Comparison of ENCODE assay signal across 24 cellular contexts in genomic region chr13:107351305-107351704, GRCh38.
DNase-seq lines count a peak whose midpoint lies in the region; TF ChIP-seq lines count a peak whose summit lies in the region.
"Had no signal": no experiment of that assay in that cellular context is flagged by ENCODE, and none has a peak within 500 bp of the region (broad histone marks: within the 10 kb centered on the region; RNA-seq: fewer than 3 reads in every experiment).

No MANE protein-coding gene starts in this region.

- H3K4me1 ChIP-seq in fibroblast of lung (ENCODE audit: control insufficient read depth, extremely low read depth, insufficient read depth, low read length), result no peaks in the 10 kb centered on the region
- peaks cover 8% of the 10 kb centered on the region for H3K4me1 ChIP-seq in mesodermal cell (ENCODE audit: control insufficient read depth, insufficient read depth, low read length, poor library complexity, severe bottlenecking)

- H3K36me3 ChIP-seq in fibroblast of lung (ENCODE audit: control insufficient read depth, insufficient read depth, low read length) (no peaks in the 10 kb centered on the region), mesodermal cell (ENCODE audit: control insufficient read depth, insufficient read depth, low read length) (no peaks in the 10 kb centered on the region)

- H3K27me3 ChIP-seq in fibroblast of lung (ENCODE audit: control insufficient read depth, insufficient read depth, low read length), result no peaks in the 10 kb centered on the region

- no peak overlapping the region for H3K9ac ChIP-seq in fibroblast of lung (ENCODE audit: insufficient read depth, low read length)

- no peaks in the 10 kb centered on the region for H3K27me3 Mint-ChIP-seq in HFFc6 (ENCODE audit: insufficient read depth)
- H3K27me3 Mint-ChIP-seq: activated CD4-positive, alpha-beta T cell treated with anti-CD3 and anti-CD28 coated beads, Interleukin-2, amount 10 ng/mL, durations not matched to agents 24 days and 14 days; activated naive CD8-positive, alpha-beta T cell; activated T-helper 17 cell treated with anti-CD3 and anti-CD28 coated beads, Interleukin-2, amount 50 U/mL, for 72 hours; CD4-positive, alpha-beta memory T cell; progenitor cell of endocrine pancreas; type B pancreatic cell had no signal

- TF ChIP-seq CTCF in fibroblast of lung (conservative IDR thresholded peaks at IDR 0.05 in 1 of 2, IDR thresholded peaks at IDR 0.05 in 1 of 2; ENCODE audit: low read depth in 1 of 2, low read length in 2 of 2) (no peak), HFFc6 (IDR thresholded peaks at IDR 0.05) (no peak)

- no peak overlapping the region for H3K27ac ChIP-seq in fibroblast of lung (ENCODE audit: insufficient read depth, low read length)
- H3K27ac ChIP-seq in mesodermal cell (ENCODE audit: low read depth, low read length, severe bottlenecking), result peak overlapping the region; percentile 65

- H3K9me3 ChIP-seq in fibroblast of lung (ENCODE audit: control insufficient read depth, insufficient read depth, low read depth, low read length) (no peaks in the 10 kb centered on the region), mesodermal cell (ENCODE audit: control insufficient read depth, low read length) (peaks cover 4% of the 10 kb centered on the region)

- no peaks in the 10 kb centered on the region for H4K20me1 ChIP-seq in fibroblast of lung (ENCODE audit: control insufficient read depth, extremely low read depth, insufficient read depth, low read length)

- H3K4me1 Mint-ChIP-seq in HFFc6 (ENCODE audit: low read depth), result no peaks in the 10 kb centered on the region
- H3K4me1 Mint-ChIP-seq: activated CD4-positive, alpha-beta T cell treated with anti-CD3 and anti-CD28 coated beads, Interleukin-2, amount 10 ng/mL, durations not matched to agents 24 days and 14 days; activated T-helper 17 cell treated with anti-CD3 and anti-CD28 coated beads, Interleukin-2, amount 50 U/mL, for 72 hours; CD4-positive, alpha-beta memory T cell; nephron progenitor cell had no signal

- H3K4me2 ChIP-seq in fibroblast of lung (ENCODE audit: extremely low read depth, insufficient read depth, low read length), result no peak overlapping the region

- no peak overlapping the region for H3K4me3 Mint-ChIP-seq in HFFc6
- H3K4me3 Mint-ChIP-seq: activated CD4-positive, alpha-beta T cell treated with anti-CD3 and anti-CD28 coated beads, Interleukin-2, amount 10 ng/mL, durations not matched to agents 24 days and 14 days; activated naive CD8-positive, alpha-beta T cell; activated T-helper 17 cell treated with anti-CD3 and anti-CD28 coated beads, Interleukin-2, amount 50 U/mL, for 72 hours; CD4-positive, alpha-beta memory T cell; nephron progenitor cell; type B pancreatic cell had no signal

- no peak overlapping the region for H2AFZ ChIP-seq in fibroblast of lung (ENCODE audit: low read length)

- no peak overlapping the region for H3K4me3 ChIP-seq in fibroblast of lung (replicated peaks in 1 of 4; ENCODE audit: control extremely low read depth in 1 of 4, insufficient read depth in 1 of 4, low read depth in 3 of 4, low read length in 4 of 4)
- no peak overlapping the region for H3K4me3 ChIP-seq in mesodermal cell (ENCODE audit: extremely low read depth, insufficient read depth, low read length, poor library complexity, severe bottlenecking)
- H3K4me3 ChIP-seq: GM12878 had no signal

- H3K27ac Mint-ChIP-seq in HFFc6, result no peak overlapping the region
- H3K27ac Mint-ChIP-seq: activated CD4-positive, alpha-beta T cell treated with anti-CD3 and anti-CD28 coated beads, Interleukin-2, amount 10 ng/mL, durations not matched to agents 24 days and 14 days; activated naive CD8-positive, alpha-beta T cell; activated T-helper 17 cell treated with anti-CD3 and anti-CD28 coated beads, Interleukin-2, amount 50 U/mL, for 72 hours; CD4-positive, alpha-beta memory T cell; nephron progenitor cell; progenitor cell of endocrine pancreas; type B pancreatic cell had no signal

- H3K36me3 Mint-ChIP-seq in HFFc6 (ENCODE audit: low read depth), result peaks cover 9% of the 10 kb centered on the region
- H3K36me3 Mint-ChIP-seq: activated naive CD8-positive, alpha-beta T cell; CD4-positive, alpha-beta memory T cell; type B pancreatic cell had no signal

- H3K79me2 ChIP-seq in fibroblast of lung (ENCODE audit: control insufficient read depth, insufficient read depth, low read length), result no peaks in the 10 kb centered on the region

- peaks cover 61% of the 10 kb centered on the region for H3K9me3 Mint-ChIP-seq in HFFc6
- H3K9me3 Mint-ChIP-seq: activated CD4-positive, alpha-beta T cell treated with anti-CD3 and anti-CD28 coated beads, Interleukin-2, amount 10 ng/mL, durations not matched to agents 24 days and 14 days; nephron progenitor cell had no signal

- WGBS in mesodermal cell (ENCODE audit: insufficient coverage in 2 of 2), 2 experiments, result 67 to 76% methylated on average over 7 to 8 of the region's 8 CpGs

- DNase-seq in CMK (ENCODE audit: low read depth) (peak; percentile 4), RPMI7951 (ENCODE audit: low read depth) (peak; percentile 44), fibroblast of lung (ENCODE audit: low read depth in 2 of 2) (peak; percentile 19 to 43), middle frontal gyrus (ENCODE audit: extremely low spot score, low spot score) (no peak), HFFc6 (no peak), LoVo (ENCODE audit: low spot score) (no peak), NCI-H1105 (lab: John Stamatoyannopoulos, UW) (no peak)
- DNase-seq: activated CD4-positive, alpha-beta T cell treated with anti-CD3 and anti-CD28 coated beads, Interleukin-2, amount 10 ng/mL, durations not matched to agents 24 days and 14 days; CD4-positive, alpha-beta memory T cell; GOT3; hypothalamus; midbrain; NCI-H1092; NCI-H2029 treated with DMSO at 0.1 percent for 48 hours; nephron progenitor cell; SHP77; stimulated activated naive CD8-positive, alpha-beta T cell treated with anti-CD3 and anti-CD28 coated beads, Interleukin-15, Interleukin-2, amounts not matched to agents 100 U/mL and 50 U/mL, for 24 hours; T-helper 1 cell had no signal

Comparison
In these comparisons a context has a peak if more than half of its experiments do, and no peak if none do; other contexts are left out.
1. DNase-seq: peak in CMK (single experiment), RPMI7951 (single experiment) and fibroblast of lung (2 of 2); none in middle frontal gyrus (single experiment), HFFc6 (single experiment), LoVo (single experiment) and NCI-H1105 (single experiment).